1 cellular context compared by ENCODE assay signal in genomic region chr3:122299872-122300460, GRCh38.
TF ChIP-seq lines count a peak whose summit lies in the region.

No MANE protein-coding gene starts in this region.

TF ChIP-seq in HepG2, 621 proteins besides CTCF, POLR2A, EP300 and RAD21 (continued from another document):
- TF ChIP-seq ARID3A (IDR thresholded peaks at IDR 0.05; ENCODE audit: low read depth, low read length): 0 out of 2 replicates have a peak, but pooled peaks have one; percentile 44
- no peak for TF ChIP-seq KLF13 (CRISPR knock-in tag; IDR thresholded peaks at IDR 0.05)
- TF ChIP-seq STAG1 (CRISPR knock-in tag; IDR thresholded peaks at IDR 0.05): peak; percentile 52
